In genomic region chr20:32560482-32560988, GRCh38 we compare ENCODE assay signal across 16 cellular contexts. TPM values are rescaled to one million over a fixed set of nuclear protein-coding genes. Genes with fewer than 3 reads are reported as not detected.
DNase-seq lines count a peak whose midpoint lies in the region; ATAC-seq and TF ChIP-seq lines count a peak whose summit lies in the region.
"Had no signal": no experiment of that assay in that cellular context is flagged by ENCODE, and none has a peak within 500 bp of the region (broad histone marks: within the 10 kb centered on the region; RNA-seq: fewer than 3 reads in every experiment).

No MANE protein-coding gene starts in this region.

- DNase-seq in activated T-cell treated with anti-CD3 and anti-CD28 coated beads, Interleukin-2, amount 50 U/mL, for 4 hours, result no peak
- DNase-seq in activated T-cell treated with anti-CD3 and anti-CD28 coated beads for 4 hours (no peak), NT2/D1 (ENCODE audit: low read depth, low spot score) (no peak), dorsolateral prefrontal cortex (no peak), foreskin melanocyte (no peak), OCI-LY7 (ENCODE audit: low spot score) (no peak)
- DNase-seq in activated T-helper 1 cell treated with anti-CD3 and anti-CD28 coated beads, Interleukin-12 subunit alpha, Interleukin-12 subunit beta, Interleukin-2, Interleukin-4 antibody, amounts not matched to agents 30 ng/mL and 10 ng/mL and 1 ng/mL, durations not matched to agents 14 hours and 24 hours and 36 hours (ENCODE audit: low spot score), result no peak
- DNase-seq: MG63, mucosa of descending colon, NCI-H2029 treated with DMSO at 0.1 percent for 48 hours, small intestine, upper lobe of right lung had no signal

- ATAC-seq in activated T-cell treated with anti-CD3 and anti-CD28 coated beads, Interleukin-2, amount 50 U/mL, for 4 hours, result peak; percentile 23 to 32
- ATAC-seq: mucosa of descending colon had no signal

- H3K27ac ChIP-seq in dorsolateral prefrontal cortex, result peak overlapping the region in 56 of 59 donors; percentile 53 to 90 (median 78)
- H3K27ac ChIP-seq in OCI-LY7 (ENCODE audit: low read depth, low read length, poor library complexity, severe bottlenecking), result no peak overlapping the region
- H3K27ac ChIP-seq: upper lobe of right lung had no signal

- no peak overlapping the region for H3K4me3 Mint-ChIP-seq in activated T-cell treated with anti-CD3 and anti-CD28 coated beads, Interleukin-2, amount 50 U/mL, for 4 hours
- H3K4me3 Mint-ChIP-seq in activated T-helper 1 cell treated with anti-CD3 and anti-CD28 coated beads, Interleukin-12 subunit alpha, Interleukin-12 subunit beta, Interleukin-2, Interleukin-4 antibody, amounts not matched to agents 30 ng/mL and 10 ng/mL and 1 ng/mL, durations not matched to agents 14 hours and 24 hours and 36 hours, result no peak overlapping the region
- H3K4me3 Mint-ChIP-seq: WTC11 had no signal

- CTCF ChIA-PET in OCI-LY7 (lab: Charles Lee; ENCODE audit: unreplicated experiment), result no interaction called here

- no peak overlapping the region for H3K4me3 ChIP-seq in NT2/D1 (ENCODE audit: insufficient read length, low read depth)
- H3K4me3 ChIP-seq in dorsolateral prefrontal cortex, result peak overlapping the region in 29 of 59 donors; percentile 3 to 40 (median 18)
- peak overlapping the region; percentile 17 for H3K4me3 ChIP-seq in neuron (ENCODE audit: low read length)
- no peak overlapping the region for H3K4me3 ChIP-seq in OCI-LY7 (ENCODE audit: low read depth, low read length, poor library complexity, severe bottlenecking)
- H3K4me3 ChIP-seq: A549, HAP-1, MG63, mucosa of descending colon, upper lobe of right lung had no signal

- H3K27me3 Mint-ChIP-seq in activated T-cell treated with anti-CD3 and anti-CD28 coated beads, Interleukin-2, amount 50 U/mL, for 4 hours (ENCODE audit: low read depth), result no peaks in the 10 kb centered on the region
- no peaks in the 10 kb centered on the region for H3K27me3 Mint-ChIP-seq in activated T-helper 1 cell treated with anti-CD3 and anti-CD28 coated beads, Interleukin-12 subunit alpha, Interleukin-12 subunit beta, Interleukin-2, Interleukin-4 antibody, amounts not matched to agents 30 ng/mL and 10 ng/mL and 1 ng/mL, durations not matched to agents 14 hours and 24 hours and 36 hours (ENCODE audit: insufficient read depth)

- H3K27ac Mint-ChIP-seq in activated T-helper 1 cell treated with anti-CD3 and anti-CD28 coated beads, Interleukin-12 subunit alpha, Interleukin-12 subunit beta, Interleukin-2, Interleukin-4 antibody, amounts not matched to agents 30 ng/mL and 10 ng/mL and 1 ng/mL, durations not matched to agents 14 hours and 24 hours and 36 hours, result no peak overlapping the region
- H3K27ac Mint-ChIP-seq: WTC11 had no signal

- no peaks in the 10 kb centered on the region for H4K20me1 ChIP-seq in OCI-LY7 (ENCODE audit: insufficient read depth, low read length)

- BruUV-seq in OCI-LY7 (replicated peaks; lab: Mats Ljungman, UMichigan), result no TSS peak

- no peaks in the 10 kb centered on the region for H3K27me3 ChIP-seq in NT2/D1 (ENCODE audit: insufficient read depth, insufficient read length)
- no peaks in the 10 kb centered on the region for H3K27me3 ChIP-seq in dorsolateral prefrontal cortex
- H3K27me3 ChIP-seq in neuron (ENCODE audit: insufficient read depth, low read length), result no peaks in the 10 kb centered on the region
- H3K27me3 ChIP-seq: MG63 had no signal

- no peaks in the 10 kb centered on the region for H3K9me2 ChIP-seq in OCI-LY7 (ENCODE audit: insufficient read depth, low read length)

- H3K4me1 Mint-ChIP-seq in activated T-cell treated with anti-CD3 and anti-CD28 coated beads, Interleukin-2, amount 50 U/mL, for 4 hours (ENCODE audit: low read depth), result peaks cover 56% of the 10 kb centered on the region
- H3K4me1 Mint-ChIP-seq in activated T-helper 1 cell treated with anti-CD3 and anti-CD28 coated beads, Interleukin-12 subunit alpha, Interleukin-12 subunit beta, Interleukin-2, Interleukin-4 antibody, amounts not matched to agents 30 ng/mL and 10 ng/mL and 1 ng/mL, durations not matched to agents 14 hours and 24 hours and 36 hours (ENCODE audit: low read depth), result peaks cover 7% of the 10 kb centered on the region

- H3K9me3 ChIP-seq in NT2/D1 (ENCODE audit: insufficient read depth, low read length) (no peaks in the 10 kb centered on the region), neuron (ENCODE audit: low read length) (no peaks in the 10 kb centered on the region), OCI-LY7 (ENCODE audit: low read length) (no peaks in the 10 kb centered on the region)
- H3K9me3 ChIP-seq: A549, HAP-1, MG63, mucosa of descending colon, upper lobe of right lung had no signal

- no peak for TF ChIP-seq CTCF in dorsolateral prefrontal cortex (IDR thresholded peaks at IDR 0.05 in 54 of 56, conservative IDR thresholded peaks at IDR 0.05 in 2 of 56; ENCODE audit: low read depth in 1 of 56, partially characterized antibody in 56 of 56)
- no peak for TF ChIP-seq CTCF in OCI-LY7 (conservative IDR thresholded peaks at IDR 0.05; ENCODE audit: low read length)

- no peaks in the 10 kb centered on the region for H3K9me3 Mint-ChIP-seq in activated T-cell treated with anti-CD3 and anti-CD28 coated beads, Interleukin-2, amount 50 U/mL, for 4 hours
- H3K9me3 Mint-ChIP-seq in activated T-helper 1 cell treated with anti-CD3 and anti-CD28 coated beads, Interleukin-12 subunit alpha, Interleukin-12 subunit beta, Interleukin-2, Interleukin-4 antibody, amounts not matched to agents 30 ng/mL and 10 ng/mL and 1 ng/mL, durations not matched to agents 14 hours and 24 hours and 36 hours, result no peaks in the 10 kb centered on the region

- no peaks in the 10 kb centered on the region for H3K79me2 ChIP-seq in OCI-LY7 (ENCODE audit: insufficient read depth, low read depth, low read length)

- H3K36me3 ChIP-seq in NT2/D1 (ENCODE audit: insufficient read depth, insufficient read length, low read length) (no peaks in the 10 kb centered on the region), neuron (ENCODE audit: insufficient read depth, low read length) (no peaks in the 10 kb centered on the region), OCI-LY7 (ENCODE audit: insufficient read depth, low read length) (no peaks in the 10 kb centered on the region)
- H3K36me3 ChIP-seq: HAP-1, MG63, upper lobe of right lung had no signal

- POLR2A ChIA-PET in OCI-LY7 (lab: Charles Lee), result no interaction called here

- H2AFZ ChIP-seq in neuron (ENCODE audit: low read depth, low read length), result peak overlapping the region; percentile 48
- no peak overlapping the region for H2AFZ ChIP-seq in OCI-LY7 (ENCODE audit: low read length)

- intact Hi-C loops in dorsolateral prefrontal cortex (cut with DNase I), result no loop called here
- intact Hi-C loops in activated T-helper 1 cell treated with anti-CD3 and anti-CD28 coated beads, Interleukin-12 subunit alpha, Interleukin-12 subunit beta, Interleukin-2, Interleukin-4 antibody, amounts not matched to agents 30 ng/mL and 10 ng/mL and 1 ng/mL, durations not matched to agents 14 hours and 24 hours and 36 hours (cut with micrococcal nuclease), result no loop called here
- intact Hi-C loops in OCI-LY7 (cut with micrococcal nuclease; ENCODE audit: unreplicated experiment), result no loop called here

- H3K4me1 ChIP-seq in NT2/D1 (ENCODE audit: insufficient read depth, insufficient read length) (peaks cover 38% of the 10 kb centered on the region), neuron (ENCODE audit: insufficient read depth, low read length) (peaks cover 36% of the 10 kb centered on the region), OCI-LY7 (ENCODE audit: insufficient read depth, low read length, poor library complexity, severe bottlenecking) (no peaks in the 10 kb centered on the region)
- H3K4me1 ChIP-seq: upper lobe of right lung had no signal

- H3K36me3 Mint-ChIP-seq in activated T-cell treated with anti-CD3 and anti-CD28 coated beads, Interleukin-2, amount 50 U/mL, for 4 hours (ENCODE audit: insufficient read depth), result peaks cover 5% of the 10 kb centered on the region
- peaks cover under 1% of the 10 kb centered on the region for H3K36me3 Mint-ChIP-seq in activated T-helper 1 cell treated with anti-CD3 and anti-CD28 coated beads, Interleukin-12 subunit alpha, Interleukin-12 subunit beta, Interleukin-2, Interleukin-4 antibody, amounts not matched to agents 30 ng/mL and 10 ng/mL and 1 ng/mL, durations not matched to agents 14 hours and 24 hours and 36 hours (ENCODE audit: low read depth)
- H3K36me3 Mint-ChIP-seq: WTC11 had no signal

- H3K9ac ChIP-seq in NT2/D1 (ENCODE audit: insufficient read length, low read depth), result peak overlapping the region; percentile 56

- H3K4me2 ChIP-seq in OCI-LY7 (ENCODE audit: low read length), result no peak overlapping the region
- H3K4me2 ChIP-seq: A549 had no signal

RNA-seq across cellular contexts. Expression of gene NOL4L, which starts 24.6 kb away (rescaled TPM):
- 1 to 10 TPM; 5.6 to 8.0 (median 6.3) TPM for total RNA-seq in activated T-cell treated with anti-CD3 and anti-CD28 coated beads, Interleukin-2, amount 50 U/mL, for 4 hours
- total RNA-seq in dorsolateral prefrontal cortex, result 10 to 100 TPM; 29.4 to 56.2 (median 42.8) TPM
- total RNA-seq in activated T-helper 1 cell treated with anti-CD3 and anti-CD28 coated beads, Interleukin-12 subunit alpha, Interleukin-12 subunit beta, Interleukin-2, Interleukin-4 antibody, amounts not matched to agents 30 ng/mL and 10 ng/mL and 1 ng/mL, durations not matched to agents 14 hours and 24 hours and 36 hours, result 10.3 and 14.3 TPM in 2 replicates
- 1.5 and 4.2 TPM in 2 replicates for total RNA-seq in OCI-LY7 (2014; rRNA removed; shearing (Covaris generic))
- 3.3 and 3.9 TPM in 2 replicates for total RNA-seq in OCI-LY7 (2022)
